ENCODE assay signal across 10 cellular contexts in the genomic region with DNA sequence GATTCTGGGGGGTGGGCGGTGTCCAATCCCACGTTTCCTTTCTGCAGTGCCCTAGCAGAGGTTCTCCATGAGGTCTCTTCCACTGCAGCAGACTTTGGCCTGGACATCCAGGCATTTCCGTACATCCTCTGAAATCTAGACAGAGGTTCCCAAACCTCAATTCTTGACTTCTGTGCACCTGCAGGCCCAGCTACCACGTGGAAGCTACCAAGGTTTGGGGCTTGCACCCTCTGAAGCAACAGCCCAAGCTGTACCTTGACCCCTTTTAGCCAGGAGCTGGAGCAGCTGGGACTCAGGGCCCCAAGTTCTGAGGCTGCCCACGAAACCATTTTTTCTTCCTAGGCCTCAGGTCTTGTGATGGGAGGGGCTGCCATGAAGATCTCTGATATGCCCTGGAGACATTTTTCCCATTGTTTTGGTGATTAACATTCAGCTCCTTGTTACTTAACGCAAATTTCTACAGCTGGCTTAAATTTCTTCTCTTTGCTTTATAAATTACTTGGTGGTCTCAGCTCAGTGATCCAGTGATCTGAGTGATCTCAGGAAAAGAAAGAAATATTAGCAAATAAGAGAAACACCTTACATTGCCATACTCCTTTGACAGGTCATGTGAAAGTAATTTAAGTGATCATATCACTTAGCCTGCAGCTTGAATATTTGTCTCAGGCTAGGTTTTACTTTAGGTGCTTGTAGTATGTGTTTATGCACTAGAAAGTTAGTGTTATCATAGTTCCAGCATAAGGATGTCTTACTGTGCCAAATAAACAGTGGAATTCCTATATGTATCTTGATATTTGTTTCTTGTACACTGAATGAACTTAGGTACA. TPM values are rescaled to one million over a fixed set of nuclear protein-coding genes. Genes with fewer than 3 reads are reported as not detected.
A peak's percentile ranks its signal among the peaks of the same experiment; 100 is the strongest.
DNase-seq lines count a peak whose midpoint lies in the region; ATAC-seq and TF ChIP-seq lines count a peak whose summit lies in the region.
"Had no signal": no experiment of that assay in that cellular context is flagged by ENCODE, and none has a peak within 500 bp of the region (broad histone marks: within the 10 kb centered on the region; RNA-seq: fewer than 3 reads in every experiment).

No MANE protein-coding gene starts in this region.

- dilution Hi-C loops in mammary epithelial cell (cut with HindIII; ENCODE audit: low sequenced_read_pairs) = no loop called here

- WGBS in mammary epithelial cell (ENCODE audit: low coverage, missing lambda C conversion rate) = 80% methylated on average over 5 of the region's 6 CpGs
- WGBS in hepatocyte (ENCODE audit: low lambda C conversion rate, missing lambda C conversion rate) = 79% methylated on average over 6 of the region's 6 CpGs
- 68 to 100% methylated on average over 1 to 6 of the region's 6 CpGs for WGBS in transverse colon (ENCODE audit: low coverage in 1 of 2), 2 donors

- H3K9me3 ChIP-seq in mammary epithelial cell (replicated peaks; ENCODE audit: insufficient read depth, low read length) = no peaks in the 10 kb centered on the region
- H3K9me3 ChIP-seq in hepatocyte (ENCODE audit: low read depth) = no peaks in the 10 kb centered on the region
- no peaks in the 10 kb centered on the region for H3K9me3 ChIP-seq in transverse colon
- H3K9me3 ChIP-seq: thyroid gland had no signal

- intact Hi-C loops in MCF 10A (cut with micrococcal nuclease) (loop anchor here (5.0 to 10.0 kb wide), 3 partner anchors 49 to 224 kb away; a partner anchor contains a TSS), mammary epithelial cell (cut with micrococcal nuclease) (no loop called here), transverse colon (cut with DNase I; ENCODE audit: low total_unique reads) (no loop called here)

- H3K4me3 Mint-ChIP-seq in MCF 10A (ENCODE audit: unreplicated experiment) = peak overlapping the region; percentile 16

- H3K36me3 ChIP-seq in mammary epithelial cell (ENCODE audit: insufficient read depth, low read length) = no peaks in the 10 kb centered on the region
- no peaks in the 10 kb centered on the region for H3K36me3 ChIP-seq in hepatocyte (replicated peaks; ENCODE audit: insufficient read depth, low read depth)
- no peaks in the 10 kb centered on the region for H3K36me3 ChIP-seq in transverse colon
- H3K36me3 ChIP-seq: thyroid gland had no signal

- POLR2A ChIA-PET in MCF 10A (lab: Yijun Ruan, JAX) = interaction anchor here (0.7 to 3.4 kb wide), 7 partner anchors 7 to 225 kb away, joined by 3 to 29 read pairs (median 6); a partner anchor contains a TSS

- H3K27me3 Mint-ChIP-seq in MCF 10A (ENCODE audit: insufficient read depth, unreplicated experiment) = no peaks in the 10 kb centered on the region

- TF ChIP-seq EP300 in transverse colon (IDR thresholded peaks at IDR 0.05; ENCODE audit: low read depth) = no peak

- H3K4me1 ChIP-seq in mammary epithelial cell (ENCODE audit: insufficient read depth, low read length) = peaks cover 26% of the 10 kb centered on the region
- H3K4me1 ChIP-seq in hepatocyte (ENCODE audit: insufficient read depth) = peaks cover 26% of the 10 kb centered on the region
- peaks cover 10 to 66% (median 38%) of the 10 kb centered on the region in 4 donors for H3K4me1 ChIP-seq in transverse colon

- CTCF ChIA-PET in MCF 10A (lab: Yijun Ruan, JAX) = interaction anchor here (0.6 to 1.3 kb wide), 2 partner anchors 27 to 41 kb away, joined by 3 read pairs; no protein-coding TSS in a partner anchor
- CTCF ChIA-PET in mammary epithelial cell (lab: Charles Lee; ENCODE audit: low non-redundant PET) = interaction anchor here (0.6 kb wide), 1 partner anchor 27 kb away, joined by 3 read pairs; no protein-coding TSS in a partner anchor

- ATAC-seq in esophagus mucosa = no peak

- H2AFZ ChIP-seq in mammary epithelial cell (ENCODE audit: low read depth, low read length) = no peak overlapping the region
- H2AFZ ChIP-seq in hepatocyte = no peak overlapping the region

- H3K27me3 ChIP-seq in mammary epithelial cell (ENCODE audit: insufficient read depth, low read length) (no peaks in the 10 kb centered on the region), hepatocyte (no peaks in the 10 kb centered on the region), transverse colon (no peaks in the 10 kb centered on the region)
- H3K27me3 ChIP-seq: thyroid gland had no signal

- peaks cover 71% of the 10 kb centered on the region for H3K79me2 ChIP-seq in mammary epithelial cell (ENCODE audit: insufficient read depth, low read length)
- peaks cover 63% of the 10 kb centered on the region for H3K79me2 ChIP-seq in hepatocyte

- peaks cover 25% of the 10 kb centered on the region for H3K4me1 Mint-ChIP-seq in MCF 10A (ENCODE audit: insufficient read depth, unreplicated experiment)

- TF ChIP-seq CTCF in MCF 10A (IDR thresholded peaks at IDR 0.05; ENCODE audit: unreplicated experiment) (no peak), mammary epithelial cell (conservative IDR thresholded peaks at IDR 0.05 in 1 of 2, IDR thresholded peaks at IDR 0.05 in 1 of 2; ENCODE audit: extremely low read depth in 1 of 2, insufficient read depth in 1 of 2, low read depth in 1 of 2, low read length in 2 of 2) (no peak), hepatocyte (IDR thresholded peaks at IDR 0.05; ENCODE audit: poor library complexity) (no peak), transverse colon (IDR thresholded peaks at IDR 0.05) (no peak)

- DNase-seq in MCF 10A (ENCODE audit: unreplicated experiment) (no peak), mammary epithelial cell (no peak), hepatocyte (ENCODE audit: low spot score) (peak; percentile 23), transverse colon (no peak)
- no peak for DNase-seq in activated CD8-positive, alpha-beta memory T cell treated with anti-CD3 and anti-CD28 coated beads for 24 hours
- DNase-seq: activated naive CD4-positive, alpha-beta T cell; NCI-H82; thyroid gland had no signal

- H3K4me3 ChIP-seq in mammary epithelial cell (replicated peaks in 1 of 3; ENCODE audit: insufficient read depth in 1 of 3, low read depth in 2 of 3, low read length in 3 of 3) (no peak overlapping the region), hepatocyte (no peak overlapping the region), transverse colon (no peak overlapping the region)
- H3K4me3 ChIP-seq: thyroid gland had no signal

- no peak overlapping the region for H3K27ac ChIP-seq in mammary epithelial cell (ENCODE audit: insufficient read depth, low read depth, low read length)
- H3K27ac ChIP-seq in hepatocyte = peak overlapping the region; percentile 73
- peak overlapping the region; percentile 61 to 75 (median 70) for H3K27ac ChIP-seq in transverse colon
- H3K27ac ChIP-seq: KMS-11 had no signal

- H3K9ac ChIP-seq in mammary epithelial cell (ENCODE audit: insufficient read depth, low read length) = no peak overlapping the region
- H3K9ac ChIP-seq: KMS-11 had no signal

- H3K27ac Mint-ChIP-seq in MCF 10A (ENCODE audit: low read depth, unreplicated experiment) = peak overlapping the region; percentile 90

- H3K9me3 Mint-ChIP-seq in MCF 10A (ENCODE audit: unreplicated experiment) = no peaks in the 10 kb centered on the region

- H4K20me1 ChIP-seq in mammary epithelial cell (ENCODE audit: insufficient read depth, low read length) (no peaks in the 10 kb centered on the region), hepatocyte (ENCODE audit: insufficient read depth, poor library complexity, severe bottlenecking) (no peaks in the 10 kb centered on the region)

- H3K4me2 ChIP-seq in mammary epithelial cell (ENCODE audit: insufficient read depth, low read depth, low read length) (no peak overlapping the region), hepatocyte (peak overlapping the region; percentile 21)
- H3K4me2 ChIP-seq: KMS-11 had no signal

- H3K9me2 ChIP-seq in hepatocyte (replicated peaks; ENCODE audit: insufficient read depth) = no peaks in the 10 kb centered on the region

- BruUV-seq in MCF 10A (replicated peaks; lab: Mats Ljungman, UMichigan) (no TSS peak), mammary epithelial cell (replicated peaks; lab: Mats Ljungman, UMichigan) (no TSS peak)

- in situ Hi-C loops in mammary epithelial cell (cut with MboI; ENCODE audit: low sequenced_read_pairs in 2 of 2) = no loop called here
- in situ Hi-C loops in transverse colon (cut with MboI; ENCODE audit: low pct_ligation_motif_present in 1 of 4, low pct_unique_long_range_greater_than_20kb in 1 of 4, low sequenced_read_pairs in 3 of 4) = no loop called here

- H3K36me3 Mint-ChIP-seq in MCF 10A (ENCODE audit: insufficient read depth, unreplicated experiment) = peaks cover 5% of the 10 kb centered on the region

- TF ChIP-seq POLR2A in transverse colon (IDR thresholded peaks at IDR 0.05) = no peak

RNA-seq across cellular contexts. Expression of a gene that starts 3.0 kb away (rescaled TPM):
- total RNA-seq in MCF 10A (2022) (47.4 and 65.7 TPM in 2 replicates), mammary epithelial cell (10 to 100 TPM; 40.0 to 45.7 TPM), hepatocyte (103 and 123 TPM in 2 replicates), transverse colon (100 to 1,000 TPM in 1 of 4 donors, 10 to 100 TPM in 3; 19.9 to 102 (median 70.7) TPM), esophagus mucosa (34.4 TPM)
- polyA plus RNA-seq in mammary epithelial cell (21.7 TPM), hepatocyte (82.7 and 85.7 TPM in 2 replicates)
- 28.0 TPM for polyA minus RNA-seq in mammary epithelial cell

RNA-seq across cellular contexts. Expression of a gene that starts 7.5 kb away (rescaled TPM):
- 54.2 and 61.4 TPM in 2 replicates for total RNA-seq in MCF 10A (2022)
- 10 to 100 TPM; 48.7 to 56.3 TPM for total RNA-seq in mammary epithelial cell
- polyA plus RNA-seq in mammary epithelial cell = 13.0 TPM
- polyA minus RNA-seq in mammary epithelial cell = 67.6 TPM
- total RNA-seq in hepatocyte = 39.0 and 44.5 TPM in 2 replicates
- polyA plus RNA-seq in hepatocyte = 30.1 and 40.9 TPM in 2 replicates
- 10 to 100 TPM; 44.2 to 60.6 (median 50.0) TPM for total RNA-seq in transverse colon
- total RNA-seq in esophagus mucosa = 23.0 TPM

RNA-seq across cellular contexts. Expression of a gene that starts 50.2 kb away (rescaled TPM):
- total RNA-seq in MCF 10A (2022) (18.3 and 24.7 TPM in 2 replicates), mammary epithelial cell (10 to 100 TPM; 29.8 to 42.5 TPM), hepatocyte (19.4 and 19.6 TPM in 2 replicates), transverse colon (10 to 100 TPM; 12.3 to 42.4 (median 28.7) TPM), esophagus mucosa (11.6 TPM)
- polyA plus RNA-seq in mammary epithelial cell (14.2 TPM), hepatocyte (13.7 and 14.1 TPM in 2 replicates)
- polyA minus RNA-seq in mammary epithelial cell = 27.8 TPM

RNA-seq across cellular contexts. Expression of a gene that starts 50.2 kb away (rescaled TPM):
- total RNA-seq in MCF 10A (2022) = 22.6 and 29.6 TPM in 2 replicates
- total RNA-seq in mammary epithelial cell = 10 to 100 TPM; 25.3 to 34.3 TPM
- 23.0 TPM for polyA plus RNA-seq in mammary epithelial cell
- 13.3 TPM for polyA minus RNA-seq in mammary epithelial cell
- 20.2 and 36.8 TPM in 2 replicates for total RNA-seq in hepatocyte
- polyA plus RNA-seq in hepatocyte = 9.6 and 15.1 TPM in 2 replicates
- total RNA-seq in transverse colon = 10 to 100 TPM; 10.6 to 27.5 (median 13.6) TPM
- 13.1 TPM for total RNA-seq in esophagus mucosa
